Comparison of ENCODE assay signal across 9 cellular contexts in genomic region chrX:140766024-140766611, GRCh38. TPM values are rescaled to one million over a fixed set of nuclear protein-coding genes. Genes with fewer than 3 reads are reported as not detected.
A peak's percentile ranks its signal among the peaks of the same experiment; 100 is the strongest.
DNase-seq lines count a peak whose midpoint lies in the region; ATAC-seq, FAIRE-seq and TF ChIP-seq lines count a peak whose summit lies in the region.
"Had no signal": no experiment of that assay in that cellular context is flagged by ENCODE, and none has a peak within 500 bp of the region (broad histone marks: within the 10 kb centered on the region; RNA-seq: fewer than 3 reads in every experiment).

No MANE protein-coding gene starts in this region.

- no peaks in the 10 kb centered on the region for H3K27me3 Mint-ChIP-seq in MCF 10A (ENCODE audit: insufficient read depth, unreplicated experiment)

- POLR2A ChIA-PET in RWPE1 (lab: Yijun Ruan, JAX; ENCODE audit: low non-redundant PET) = no interaction called here
- POLR2A ChIA-PET in MCF 10A (lab: Yijun Ruan, JAX) = interaction anchor here (0.7 kb wide), 1 partner anchor 1343 kb away, joined by 3 read pairs; no protein-coding TSS in a partner anchor

- ATAC-seq in HG02885 (IDR thresholded peaks at IDR 0.05; ENCODE audit: poor library complexity, unreplicated experiment) (peak; percentile 62), HG02970 (IDR thresholded peaks at IDR 0.05; ENCODE audit: low FRiP score, unreplicated experiment) (no peak)

- no TSS peak for BruUV-seq in MCF 10A (replicated peaks; lab: Mats Ljungman, UMichigan)

- peaks cover 9% of the 10 kb centered on the region for H3K4me1 Mint-ChIP-seq in MCF 10A (ENCODE audit: insufficient read depth, unreplicated experiment)

- intact Hi-C loops in MCF 10A (cut with micrococcal nuclease) = loop anchor here (1.0 to 2.0 kb wide), 3 partner anchors 53 to 1323 kb away; no protein-coding TSS in a partner anchor

- FAIRE-seq in islet of Langerhans (lab: Jason Lieb, UNC) = peak; percentile 64

- DNase-seq in DMS153 treated with DMSO at 0.1 percent for 48 hours (lab: John Stamatoyannopoulos, UW; ENCODE audit: unreplicated experiment) (peak; percentile 1), DMS153 (lab: John Stamatoyannopoulos, UW) (no peak), RWPE1 (ENCODE audit: low spot score) (peak; percentile 7), MCF 10A (ENCODE audit: unreplicated experiment) (peak; percentile 76)
- peak; percentile 30 for DNase-seq in stimulated activated CD4-positive, alpha-beta T cell treated with anti-CD3 and anti-CD28 coated beads, Interleukin-4, amount 100 ng/mL, for 24 hours

- no peak overlapping the region for H3K27ac ChIP-seq in RWPE1
- H3K27ac ChIP-seq: BLaER1 had no signal

- CTCF ChIA-PET in RWPE1 (lab: Yijun Ruan, JAX) (interaction anchor here (0.5 to 1.7 kb wide), 6 partner anchors 24 to 512 kb away, joined by 3 to 6 read pairs (median 4); no protein-coding TSS in a partner anchor), MCF 10A (lab: Yijun Ruan, JAX) (interaction anchor here (0.6 to 3.9 kb wide), 31 partner anchors 11 to 1428 kb away, joined by 3 to 26 read pairs (median 4); no protein-coding TSS in a partner anchor)

- no peak overlapping the region for H3K27ac Mint-ChIP-seq in MCF 10A (ENCODE audit: low read depth, unreplicated experiment)

- H3K9me3 Mint-ChIP-seq in MCF 10A (ENCODE audit: unreplicated experiment) = no peaks in the 10 kb centered on the region

- no peaks in the 10 kb centered on the region for H3K36me3 Mint-ChIP-seq in MCF 10A (ENCODE audit: insufficient read depth, unreplicated experiment)

- no peak overlapping the region for H3K4me3 Mint-ChIP-seq in MCF 10A (ENCODE audit: unreplicated experiment)

- TF ChIP-seq CTCF in RWPE1 (conservative IDR thresholded peaks at IDR 0.05; ENCODE audit: low read depth) (peak; percentile 55), MCF 10A (IDR thresholded peaks at IDR 0.05; ENCODE audit: unreplicated experiment) (peak; percentile 83)

RNA-seq across cellular contexts. Expression of gene LINC00632, which starts 56.6 kb away (rescaled TPM):
- 7.4 and 16.9 TPM in 2 replicates for total RNA-seq in MCF 10A (2022)
